3 cellular contexts compared by ENCODE assay signal in genomic region chr5:171497494-171497893, GRCh38.
DNase-seq lines count a peak whose midpoint lies in the region; ATAC-seq and TF ChIP-seq lines count a peak whose summit lies in the region.
"Not testable (repeated sequence)": the region's sequence is repeated elsewhere in the genome, so short reads cannot be mapped to it uniquely, and the experiment has no call there.

No MANE protein-coding gene starts in this region.

- DNase-seq in stimulated activated effector memory CD8-positive, alpha-beta T cell treated with anti-CD3 and anti-CD28 coated beads, Interleukin-12 subunit alpha, Interleukin-12 subunit beta, amount 100 ng/mL, for 72 hours (ENCODE audit: low spot score in 2 of 2) = not testable (repeated sequence)

- POLR2A ChIA-PET in HEK293 (lab: Yijun Ruan, JAX) = not testable (repeated sequence)

- H3K9me3 Mint-ChIP-seq in nephron; stimulated activated effector memory CD8-positive, alpha-beta T cell treated with anti-CD3 and anti-CD28 coated beads, Interleukin-12 subunit alpha, Interleukin-12 subunit beta, amount 100 ng/mL, for 72 hours: not testable (repeated sequence)

- not testable (repeated sequence) for H3K36me3 Mint-ChIP-seq in nephron (ENCODE audit: low read depth); stimulated activated effector memory CD8-positive, alpha-beta T cell treated with anti-CD3 and anti-CD28 coated beads, Interleukin-12 subunit alpha, Interleukin-12 subunit beta, amount 100 ng/mL, for 72 hours

- not testable (repeated sequence) for H3K27ac ChIP-seq in HEK293 (ENCODE audit: extremely low read depth, low read depth, low read length)

- H3K27ac Mint-ChIP-seq in nephron = peak overlapping the region in 2 of 3 experiments; percentile 65 to 99
- H3K27ac Mint-ChIP-seq in stimulated activated effector memory CD8-positive, alpha-beta T cell treated with anti-CD3 and anti-CD28 coated beads, Interleukin-12 subunit alpha, Interleukin-12 subunit beta, amount 100 ng/mL, for 72 hours = peak overlapping the region; percentile 60

- not testable (repeated sequence) for H3K4me3 ChIP-seq in HEK293 (ENCODE audit: low read depth, low read length)

- TF ChIP-seq CTCF in HEK293 (tag by site-specific recombination; IDR thresholded peaks at IDR 0.05); nephron (IDR thresholded peaks at IDR 0.05; ENCODE audit: unreplicated experiment in 3 of 3): not testable (repeated sequence)

- not testable (repeated sequence) for H3K9me3 ChIP-seq in HEK293 (ENCODE audit: control insufficient read depth, insufficient read depth, low read depth, low read length)

- not testable (repeated sequence) for H3K36me3 ChIP-seq in HEK293 (ENCODE audit: control insufficient read depth in 2 of 2, insufficient read depth in 1 of 2, low read length in 2 of 2)

- ATAC-seq in stimulated activated effector memory CD8-positive, alpha-beta T cell treated with anti-CD3 and anti-CD28 coated beads, Interleukin-12 subunit alpha, Interleukin-12 subunit beta, amount 100 ng/mL, for 72 hours = not testable (repeated sequence)

- peaks cover 15% of the 10 kb centered on the region for H3K27me3 Mint-ChIP-seq in nephron (ENCODE audit: low read depth)

- peaks cover 13% of the 10 kb centered on the region for H3K4me1 ChIP-seq in HEK293 (ENCODE audit: control insufficient read depth, insufficient read depth, low read length)

- H3K4me1 Mint-ChIP-seq in nephron = peaks cover 38% of the 10 kb centered on the region
- not testable (repeated sequence) for H3K4me1 Mint-ChIP-seq in stimulated activated effector memory CD8-positive, alpha-beta T cell treated with anti-CD3 and anti-CD28 coated beads, Interleukin-12 subunit alpha, Interleukin-12 subunit beta, amount 100 ng/mL, for 72 hours

- CTCF ChIA-PET in HEK293 (lab: Yijun Ruan, JAX) = not testable (repeated sequence)

- H3K4me3 Mint-ChIP-seq in nephron; stimulated activated effector memory CD8-positive, alpha-beta T cell treated with anti-CD3 and anti-CD28 coated beads, Interleukin-12 subunit alpha, Interleukin-12 subunit beta, amount 100 ng/mL, for 72 hours: not testable (repeated sequence)

TF ChIP-seq in HEK293, 187 proteins besides CTCF, POLR2A, EP300 and RAD21:
- TF ChIP-seq ZNF513 (tag by site-specific recombination; IDR thresholded peaks at IDR 0.05) = peak; percentile 93
